Comparison of ENCODE assay signal across 17 cellular contexts in genomic region chr1:174812656-174813055, GRCh38.
DNase-seq lines count a peak whose midpoint lies in the region; ATAC-seq and TF ChIP-seq lines count a peak whose summit lies in the region.
"Had no signal": no experiment of that assay in that cellular context is flagged by ENCODE, and none has a peak within 500 bp of the region (broad histone marks: within the 10 kb centered on the region; RNA-seq: fewer than 3 reads in every experiment).

No MANE protein-coding gene starts in this region.

- POLR2A ChIA-PET in IMR-90 (lab: Charles Lee; ENCODE audit: unreplicated experiment) = no interaction called here

- no peak overlapping the region for H3K14ac ChIP-seq in IMR-90 (replicated peaks; ENCODE audit: low read depth, low read length)

- H4K8ac ChIP-seq in IMR-90 (ENCODE audit: low read depth in 2 of 2, low read length in 2 of 2) = no peak overlapping the region

- H2BK120ac ChIP-seq in IMR-90 (ENCODE audit: low read depth, low read length) = no peak overlapping the region

- H3K4me1 ChIP-seq in IMR-90 (ENCODE audit: control insufficient read depth, insufficient read depth, low read length) = peaks cover 2% of the 10 kb centered on the region; the same call in 1 of the 2 replicates
- H3K4me1 ChIP-seq: gastrocnemius medialis had no signal

- H3K56ac ChIP-seq in IMR-90 (ENCODE audit: extremely low read depth, insufficient read depth, low read length) = no peak overlapping the region

- no peak overlapping the region for H2BK20ac ChIP-seq in IMR-90 (ENCODE audit: low read depth, low read length)

- intact Hi-C loops in IMR-90 (cut with micrococcal nuclease) (no loop called here), Right ventricle myocardium superior (cut with DNase I) (no loop called here)

- no peak overlapping the region for H4K5ac ChIP-seq in IMR-90 (ENCODE audit: low read depth, low read length)

- H3K4me3 Mint-ChIP-seq in memory B cell = no peak overlapping the region
- H3K4me3 Mint-ChIP-seq: activated T-helper 17 cell treated with anti-CD3 and anti-CD28 coated beads, Interleukin-2, amount 50 U/mL, for 72 hours; CD14-positive monocyte; nephron had no signal

- H3K4me3 ChIP-seq in IMR-90 (ENCODE audit: insufficient read depth, low read depth, low read length) = no peak overlapping the region
- H3K4me3 ChIP-seq in brain microvascular endothelial cell (ENCODE audit: low read depth, low read length) = no peak overlapping the region
- H3K4me3 ChIP-seq: gastrocnemius medialis, smooth muscle cell had no signal

- dilution Hi-C loops in IMR-90 (cut with HindIII; ENCODE audit: low sequenced_read_pairs, unreplicated experiment) = no loop called here

- DNase-seq in EH (ENCODE audit: low read depth) (peak; percentile 29), IMR-90 (peak; percentile 28), brain microvascular endothelial cell (peak; percentile 11), memory B cell (ENCODE audit: low spot score in 2 of 2) (no peak), KBM-7 (no peak), NCI-H1105 treated with DMSO at 0.1 percent for 48 hours (lab: John Stamatoyannopoulos, UW) (no peak), activated T-cell treated with anti-CD3 and anti-CD28 coated beads for 4 hours (no peak), Right ventricle myocardium superior (no peak)
- DNase-seq: gastrocnemius medialis, Kasumi-1, NCI-H1105, NCI-H526 treated with DMSO at 0.1 percent for 48 hours, substantia nigra had no signal

- no peaks in the 10 kb centered on the region; a peak in 1 of 4 replicates for H3K79me1 ChIP-seq in IMR-90 (ENCODE audit: low read depth in 1 of 2, low read length in 2 of 2)

- H3K18ac ChIP-seq in IMR-90 (ENCODE audit: low read depth, low read length) = no peak overlapping the region

- in situ Hi-C loops in IMR-90 (cut with MboI; ENCODE audit: low sequenced_read_pairs) (no loop called here), brain microvascular endothelial cell (cut with HindIII; ENCODE audit: low pct_ligation_motif_present, low sequenced_read_pairs) (no loop called here), KBM-7 (cut with MboI; ENCODE audit: low pct_unique_long_range_greater_than_20kb, low sequenced_read_pairs) (no loop called here)

- H3K23ac ChIP-seq in IMR-90 (ENCODE audit: low read depth, low read length) = no peak overlapping the region

- H3K27ac ChIP-seq in IMR-90 (ENCODE audit: insufficient read depth, low read length) (no peak overlapping the region), brain microvascular endothelial cell (no peak overlapping the region)
- H3K27ac ChIP-seq: gastrocnemius medialis had no signal

- H3K36me3 ChIP-seq in IMR-90 (ENCODE audit: control insufficient read depth, insufficient read depth, low read length) (no peaks in the 10 kb centered on the region), brain microvascular endothelial cell (replicated peaks) (no peaks in the 10 kb centered on the region)
- H3K36me3 ChIP-seq: gastrocnemius medialis had no signal

- H2BK15ac ChIP-seq in IMR-90 (ENCODE audit: low read depth, low read length) = no peak overlapping the region

- CTCF ChIA-PET in IMR-90 (lab: Yijun Ruan, JAX) = no interaction called here

- no peak overlapping the region for H3K9ac ChIP-seq in IMR-90 (ENCODE audit: low read depth, low read length)

- TF ChIP-seq POLR2A in IMR-90 (IDR thresholded peaks at IDR 0.05; ENCODE audit: low read depth, low read length) = no peak

- no peak overlapping the region for H2AFZ ChIP-seq in IMR-90 (replicated peaks; ENCODE audit: low read length, poor library complexity)

- H3K9me3 Mint-ChIP-seq in memory B cell = no peaks in the 10 kb centered on the region
- H3K9me3 Mint-ChIP-seq: activated T-helper 17 cell treated with anti-CD3 and anti-CD28 coated beads, Interleukin-2, amount 50 U/mL, for 72 hours; CD14-positive monocyte; nephron had no signal

- no peak overlapping the region for H2BK5ac ChIP-seq in IMR-90 (ENCODE audit: low read depth, low read length, poor library complexity, severe bottlenecking)

- TF ChIP-seq RAD21 in IMR-90 (IDR thresholded peaks at IDR 0.05; ENCODE audit: low read length) = no peak

- no peaks in the 10 kb centered on the region for H3K9me1 ChIP-seq in IMR-90 (ENCODE audit: insufficient read depth, low read length)

- H3K9me3 ChIP-seq in IMR-90 (ENCODE audit: control insufficient read depth, insufficient read depth, low read length) = no peaks in the 10 kb centered on the region
- H3K9me3 ChIP-seq: gastrocnemius medialis had no signal

- no peak overlapping the region for H4K91ac ChIP-seq in IMR-90 (ENCODE audit: insufficient read depth, low read depth, low read length)

- ATAC-seq in IMR-90 (ENCODE audit: low read depth) (no peak), memory B cell (ENCODE audit: low read depth) (no peak), Right ventricle myocardium superior (ENCODE audit: poor library complexity) (no peak)
- ATAC-seq: activated T-helper 17 cell treated with anti-CD3 and anti-CD28 coated beads, Interleukin-2, amount 50 U/mL, for 72 hours; gastrocnemius medialis had no signal

- TF ChIP-seq CTCF in IMR-90 (conservative IDR thresholded peaks at IDR 0.05; ENCODE audit: low read depth, low read length) = no peak
- TF ChIP-seq CTCF in brain microvascular endothelial cell (IDR thresholded peaks at IDR 0.05; ENCODE audit: low read depth, low read length, missing control alignments) = no peak

- no peak overlapping the region for H2AK9ac ChIP-seq in IMR-90 (replicated peaks; ENCODE audit: low read depth, low read length, poor library complexity)

- no peaks in the 10 kb centered on the region for H3K27me3 Mint-ChIP-seq in memory B cell
- H3K27me3 Mint-ChIP-seq: activated T-helper 17 cell treated with anti-CD3 and anti-CD28 coated beads, Interleukin-2, amount 50 U/mL, for 72 hours had no signal

- H2AK5ac ChIP-seq in IMR-90 (ENCODE audit: low read depth, low read length) = no peak overlapping the region

- no peaks in the 10 kb centered on the region for H4K20me1 ChIP-seq in IMR-90 (ENCODE audit: insufficient read depth, low read length)

- H3K27ac Mint-ChIP-seq in memory B cell = peak overlapping the region; percentile 45
- H3K27ac Mint-ChIP-seq: activated T-helper 17 cell treated with anti-CD3 and anti-CD28 coated beads, Interleukin-2, amount 50 U/mL, for 72 hours; nephron had no signal

- H3K27me3 ChIP-seq in IMR-90 (ENCODE audit: control insufficient read depth, insufficient read depth, low read length) = no peaks in the 10 kb centered on the region
- H3K27me3 ChIP-seq in brain microvascular endothelial cell (replicated peaks) = no peaks in the 10 kb centered on the region
- H3K27me3 ChIP-seq: gastrocnemius medialis had no signal

- no TSS peak for BruUV-seq in IMR-90 (replicated peaks; lab: Mats Ljungman, UMichigan)

- peaks cover 14% of the 10 kb centered on the region for H3K4me1 Mint-ChIP-seq in memory B cell

- no peak overlapping the region for H3K4ac ChIP-seq in IMR-90 (ENCODE audit: low read depth, low read length)

- no peak overlapping the region for H3K4me2 ChIP-seq in IMR-90 (ENCODE audit: low read depth, low read length)
- H3K4me2 ChIP-seq: smooth muscle cell had no signal

- H3K36me3 Mint-ChIP-seq in memory B cell = peaks cover 13% of the 10 kb centered on the region

TF ChIP-seq in IMR-90, 13 proteins besides CTCF, POLR2A, EP300 and RAD21:
- no peak for TF ChIP-seq ELK1 (IDR thresholded peaks at IDR 0.05; ENCODE audit: borderline replicate concordance, low read depth, low read length)
- no peak for TF ChIP-seq MAFK (IDR thresholded peaks at IDR 0.05; ENCODE audit: low read depth, low read length)
- no peak for TF ChIP-seq CEBPB (IDR thresholded peaks at IDR 0.05; ENCODE audit: low read depth, low read length)
- TF ChIP-seq MAZ (IDR thresholded peaks at IDR 0.05; ENCODE audit: borderline replicate concordance, low read depth, low read length) = no peak
- TF ChIP-seq SMC3 (IDR thresholded peaks at IDR 0.05; ENCODE audit: low read depth, low read length) = no peak
- TF ChIP-seq CHD1 (IDR thresholded peaks at IDR 0.05; ENCODE audit: low read depth, low read length) = no peak
- no peak for TF ChIP-seq FOS (IDR thresholded peaks at IDR 0.05; ENCODE audit: low read depth, low read length)

Comparison
In these comparisons a context has a peak if more than half of its experiments do, and no peak if none do; other contexts are left out.
1. DNase-seq: peak in EH (single experiment), IMR-90 (single experiment) and brain microvascular endothelial cell (single experiment); none in memory B cell (0 of 2), KBM-7 (single experiment), NCI-H1105 treated with DMSO at 0.1 percent for 48 hours (single experiment), activated T-cell treated with anti-CD3 and anti-CD28 coated beads for 4 hours (single experiment) and Right ventricle myocardium superior (single experiment).